11 cellular contexts compared by ENCODE assay signal in genomic region chr7:43645699-43646226, GRCh38.
DNase-seq lines count a peak whose midpoint lies in the region; ATAC-seq, FAIRE-seq and TF ChIP-seq lines count a peak whose summit lies in the region.
"Had no signal": no experiment of that assay in that cellular context is flagged by ENCODE, and none has a peak within 500 bp of the region (broad histone marks: within the 10 kb centered on the region; RNA-seq: fewer than 3 reads in every experiment).

No MANE protein-coding gene starts in this region.

- H3K4me1 ChIP-seq in heart left ventricle (peaks cover 10 to 76% (median 58%) of the 10 kb centered on the region in 12 donors), astrocyte (ENCODE audit: insufficient read depth, low read length) (peaks cover 55% of the 10 kb centered on the region), uterus (peaks cover 27 to 33% of the 10 kb centered on the region in 2 donors), hepatocyte (ENCODE audit: insufficient read depth) (peaks cover 13% of the 10 kb centered on the region)

- WGBS in heart left ventricle, 4 donors, result 72 to 91% (median 86%) methylated on average over 3 of the region's 3 CpGs
- WGBS in hepatocyte (ENCODE audit: low lambda C conversion rate, missing lambda C conversion rate), result 95% methylated on average over 3 of the region's 3 CpGs

- TF ChIP-seq POLR2A in heart left ventricle (IDR thresholded peaks at IDR 0.05) (no peak), uterus (IDR thresholded peaks at IDR 0.05) (no peak)

- H3K36me3 Mint-ChIP-seq in astrocyte (ENCODE audit: low read depth, unreplicated experiment) (peaks cover 11% of the 10 kb centered on the region), naive B cell (peaks cover 21 to 25% of the 10 kb centered on the region in 2 donors)

- H2AFZ ChIP-seq in astrocyte (ENCODE audit: low read depth, low read length) (no peak overlapping the region), hepatocyte (no peak overlapping the region)

- FAIRE-seq in astrocyte (lab: Jason Lieb, UNC), result no peak

- H3K4me3 Mint-ChIP-seq in astrocyte (ENCODE audit: unreplicated experiment) (peak overlapping the region; percentile 34), naive B cell (peak overlapping the region; percentile 66 to 97 (median 90))

- H3K9me3 Mint-ChIP-seq in astrocyte (ENCODE audit: unreplicated experiment) (no peaks in the 10 kb centered on the region), naive B cell (no peaks in the 10 kb centered on the region)

- intact Hi-C loops in heart left ventricle (cut with DNase I), result loop anchor here in 4 of 10 donors (5.0 to 10.0 kb wide), 4 partner anchors 49 to 61 kb away; partner anchors contain the start of gene STK17A (in 2 of the 4)
- intact Hi-C loops in Right ventricle myocardium inferior (cut with DNase I), result no loop called here
- intact Hi-C loops in uterus (cut with DNase I; ENCODE audit: low total_unique reads), result no loop called here

- H3K79me2 ChIP-seq in astrocyte (ENCODE audit: insufficient read depth, low read length), result peaks cover 32% of the 10 kb centered on the region
- peaks cover 7% of the 10 kb centered on the region for H3K79me2 ChIP-seq in hepatocyte

- H3K36me3 ChIP-seq in heart left ventricle (peaks cover 0 to 33% (median 7%) of the 10 kb centered on the region in 9 donors), astrocyte (ENCODE audit: insufficient read depth, low read length) (peaks cover 5% of the 10 kb centered on the region), uterus (no peaks in the 10 kb centered on the region), hepatocyte (replicated peaks; ENCODE audit: insufficient read depth, low read depth) (no peaks in the 10 kb centered on the region)

- peak overlapping the region; percentile 86 for H3K9ac ChIP-seq in astrocyte (ENCODE audit: low read length)

- H3K27ac Mint-ChIP-seq in astrocyte (ENCODE audit: unreplicated experiment) (no peak overlapping the region), naive B cell (peak overlapping the region; percentile 96 to 100 (median 99))

- TF ChIP-seq CTCF in heart left ventricle (IDR thresholded peaks at IDR 0.05) (no peak), astrocyte (IDR thresholded peaks at IDR 0.05; ENCODE audit: insufficient read depth, low read depth, low read length) (no peak), uterus (IDR thresholded peaks at IDR 0.05) (no peak), hepatocyte (IDR thresholded peaks at IDR 0.05; ENCODE audit: poor library complexity) (no peak)

- no peaks in the 10 kb centered on the region for H3K9me2 ChIP-seq in hepatocyte (replicated peaks; ENCODE audit: insufficient read depth)

- H3K27me3 ChIP-seq in heart left ventricle (no peaks in the 10 kb centered on the region), astrocyte (ENCODE audit: insufficient read depth, low read length) (no peaks in the 10 kb centered on the region), uterus (no peaks in the 10 kb centered on the region), hepatocyte (no peaks in the 10 kb centered on the region)

- H3K4me1 Mint-ChIP-seq in astrocyte (ENCODE audit: low read depth, unreplicated experiment), result peaks cover 50% of the 10 kb centered on the region
- H3K4me1 Mint-ChIP-seq in naive B cell, result peaks cover 67 to 98% (median 97%) of the 10 kb centered on the region in 3 donors

- DNase-seq in heart left ventricle (no peak), Right ventricle myocardium inferior (ENCODE audit: missing footprints) (no peak), astrocyte (ENCODE audit: low read depth) (no peak), naive B cell (no peak), uterus (no peak), NCI-H2171 treated with DMSO at 0.1 percent for 48 hours (lab: John Stamatoyannopoulos, UW) (no peak), hepatocyte (ENCODE audit: low spot score) (no peak)
- no peak for DNase-seq in central memory CD4-positive, alpha-beta T cell
- DNase-seq: left colon; NCI-H510A; stimulated activated CD4-positive, alpha-beta T cell treated with anti-CD3 and anti-CD28 coated beads, Interleukin-2, amount 100 ng/mL, for 48 hours had no signal

- peak overlapping the region in 11 of 12 donors; percentile 77 to 96 (median 89) for H3K27ac ChIP-seq in heart left ventricle
- peak overlapping the region; percentile 99 for H3K27ac ChIP-seq in astrocyte (ENCODE audit: low read depth, low read length)
- H3K27ac ChIP-seq in uterus, result peak overlapping the region; percentile 88 to 90
- H3K27ac ChIP-seq in hepatocyte, result no peak overlapping the region

- no peak overlapping the region for H3K4me3 ChIP-seq in heart left ventricle
- no peak overlapping the region for H3K4me3 ChIP-seq in astrocyte (ENCODE audit: insufficient read depth, low read depth, low read length)
- no peak overlapping the region for H3K4me3 ChIP-seq in uterus
- H3K4me3 ChIP-seq in hepatocyte, result no peak overlapping the region

- ATAC-seq in heart left ventricle (no peak), Right ventricle myocardium inferior (no peak), naive B cell (ENCODE audit: low read depth in 2 of 2) (no peak)
- ATAC-seq: left colon had no signal

- H3K9me3 ChIP-seq in heart left ventricle (no peaks in the 10 kb centered on the region), astrocyte (ENCODE audit: insufficient read depth, low read depth, low read length) (no peaks in the 10 kb centered on the region), uterus (no peaks in the 10 kb centered on the region), hepatocyte (ENCODE audit: low read depth) (no peaks in the 10 kb centered on the region)

- H3K4me2 ChIP-seq in astrocyte (ENCODE audit: low read length) (peak overlapping the region; percentile 72), hepatocyte (no peak overlapping the region)

- no peaks in the 10 kb centered on the region for H3K27me3 Mint-ChIP-seq in astrocyte (ENCODE audit: low read depth, unreplicated experiment)
- no peaks in the 10 kb centered on the region for H3K27me3 Mint-ChIP-seq in naive B cell

- H4K20me1 ChIP-seq in astrocyte (ENCODE audit: insufficient read depth, low read length) (no peaks in the 10 kb centered on the region), hepatocyte (ENCODE audit: insufficient read depth, poor library complexity, severe bottlenecking) (no peaks in the 10 kb centered on the region)
